Comparison of ENCODE assay signal across 26 cellular contexts in the genomic region with DNA sequence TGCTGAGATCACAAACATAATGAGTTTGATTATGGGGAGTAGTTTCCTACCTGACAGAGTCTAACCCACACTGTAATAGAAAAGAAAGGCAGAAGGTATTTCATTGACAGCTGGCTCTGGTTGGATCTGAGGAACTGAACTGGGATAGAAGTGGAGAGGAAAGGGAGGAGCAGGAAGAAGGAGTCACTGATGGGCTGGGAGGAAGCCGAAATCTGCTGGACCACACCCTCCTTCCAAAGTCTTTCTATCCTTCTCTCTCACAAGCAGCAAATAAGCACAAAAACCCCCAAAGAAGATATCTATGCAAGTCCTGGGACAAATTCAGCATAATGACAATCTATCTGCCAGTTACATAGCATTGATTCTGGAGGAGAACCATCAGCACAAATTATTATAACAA. TPM values are rescaled to one million over a fixed set of nuclear protein-coding genes. Genes with fewer than 3 reads are reported as not detected.
DNase-seq lines count a peak whose midpoint lies in the region; ATAC-seq and TF ChIP-seq lines count a peak whose summit lies in the region.
"Had no signal": no experiment of that assay in that cellular context is flagged by ENCODE, and none has a peak within 500 bp of the region (broad histone marks: within the 10 kb centered on the region; RNA-seq: fewer than 3 reads in every experiment).

No MANE protein-coding gene starts in this region.

- H3K27ac ChIP-seq in mammary epithelial cell (ENCODE audit: insufficient read depth, low read depth, low read length) (no peak overlapping the region), tibial artery (peak overlapping the region; percentile 10 to 91), gastrocnemius medialis (no peak overlapping the region)
- H3K27ac ChIP-seq: BLaER1 had no signal

- no peaks in the 10 kb centered on the region for H3K9me3 ChIP-seq in mammary epithelial cell (replicated peaks; ENCODE audit: insufficient read depth, low read length)
- H3K9me3 ChIP-seq in tibial artery, result no peaks in the 10 kb centered on the region
- H3K9me3 ChIP-seq in gastrocnemius medialis, result no peaks in the 10 kb centered on the region
- H3K9me3 ChIP-seq: BLaER1 had no signal

- no peaks in the 10 kb centered on the region for H3K27me3 Mint-ChIP-seq in MCF 10A (ENCODE audit: insufficient read depth, unreplicated experiment)

- intact Hi-C loops in MCF 10A (cut with micrococcal nuclease), result loop anchor here (5.0 kb wide), 2 partner anchors 82 to 507 kb away; no protein-coding TSS in a partner anchor
- intact Hi-C loops in mammary epithelial cell (cut with micrococcal nuclease), result no loop called here
- intact Hi-C loops in tibial artery (cut with DNase I; ENCODE audit: low total_unique reads), result loop anchor here (5.0 to 10.0 kb wide), 3 partner anchors 360 to 447 kb away; no protein-coding TSS in a partner anchor
- intact Hi-C loops in gastrocnemius medialis (cut with DNase I; ENCODE audit: low total_unique reads), result loop anchor here (5.0 kb wide), 1 partner anchor 232 kb away; no protein-coding TSS in a partner anchor

- no peak overlapping the region for H3K9ac ChIP-seq in mammary epithelial cell (ENCODE audit: insufficient read depth, low read length)
- H3K9ac ChIP-seq: BLaER1 had no signal

- peaks cover 20% of the 10 kb centered on the region for H3K36me3 Mint-ChIP-seq in MCF 10A (ENCODE audit: insufficient read depth, unreplicated experiment)
- H3K36me3 Mint-ChIP-seq: memory B cell, naive B cell, type B pancreatic cell had no signal

- BruUV-seq in MCF 10A (replicated peaks; lab: Mats Ljungman, UMichigan), result no TSS peak
- no TSS peak for BruUV-seq in mammary epithelial cell (replicated peaks; lab: Mats Ljungman, UMichigan)

- no peak for ATAC-seq in gastrocnemius medialis
- ATAC-seq: activated CD4-positive, alpha-beta T cell treated with anti-CD3 and anti-CD28 coated beads for 36 hours; activated T-cell treated with anti-CD3 and anti-CD28 coated beads, Interleukin-2, amount 50 U/mL, for 4 hours; stimulated activated naive CD8-positive, alpha-beta T cell treated with anti-CD3 and anti-CD28 coated beads, Interleukin-15, amount 100 ng/mL, for 72 hours had no signal

- in situ Hi-C loops in mammary epithelial cell (cut with MboI; ENCODE audit: low sequenced_read_pairs in 2 of 2), result loop anchor here (5.0 to 25.0 kb wide), 3 partner anchors 53 to 447 kb away; no protein-coding TSS in a partner anchor
- in situ Hi-C loops in gastrocnemius medialis (cut with MboI; ENCODE audit: low sequenced_read_pairs in 4 of 4), result loop anchor here (10.0 to 25.0 kb wide), 4 partner anchors 100 to 450 kb away; no protein-coding TSS in a partner anchor

- no peaks in the 10 kb centered on the region for H3K9me3 Mint-ChIP-seq in MCF 10A (ENCODE audit: unreplicated experiment)
- H3K9me3 Mint-ChIP-seq: activated naive CD4-positive, alpha-beta T cell treated with anti-CD3 and anti-CD28 coated beads for 36 hours; activated T-cell treated with anti-CD3 and anti-CD28 coated beads, Interleukin-2, amount 50 U/mL, for 4 hours; stimulated activated naive CD8-positive, alpha-beta T cell treated with anti-CD3 and anti-CD28 coated beads, Interleukin-15, amount 100 ng/mL, for 72 hours; T-helper 1 cell treated with Interleukin-12 subunit alpha and Interleukin-12 subunit beta and Interleukin-4 antibody, amounts not matched to agents 30 μg/mL and 1 μg/mL, for 36 hours; type B pancreatic cell had no signal

- no peak overlapping the region for H2AFZ ChIP-seq in mammary epithelial cell (ENCODE audit: low read depth, low read length)

- TF ChIP-seq CTCF in MCF 10A (IDR thresholded peaks at IDR 0.05; ENCODE audit: unreplicated experiment) (no peak), mammary epithelial cell (conservative IDR thresholded peaks at IDR 0.05 in 1 of 2, IDR thresholded peaks at IDR 0.05 in 1 of 2; ENCODE audit: extremely low read depth in 1 of 2, insufficient read depth in 1 of 2, low read depth in 1 of 2, low read length in 2 of 2) (no peak), fibroblast of the aortic adventitia (IDR thresholded peaks at IDR 0.05; ENCODE audit: insufficient read depth, low read length) (no peak), tibial artery (IDR thresholded peaks at IDR 0.05) (no peak), gastrocnemius medialis (IDR thresholded peaks at IDR 0.05 in 4 of 5, conservative IDR thresholded peaks at IDR 0.05 in 1 of 5) (no peak)

- peaks cover 93% of the 10 kb centered on the region for H3K79me2 ChIP-seq in mammary epithelial cell (ENCODE audit: insufficient read depth, low read length)

- no peak for DNase-seq in MCF 10A (ENCODE audit: unreplicated experiment)
- no peak for DNase-seq in mammary epithelial cell
- peak; percentile 45 for DNase-seq in RPMI7951 (ENCODE audit: low read depth)
- DNase-seq in fibroblast of the aortic adventitia (ENCODE audit: low read depth), result peak; percentile 62
- no peak for DNase-seq in tibial artery
- DNase-seq in gastrocnemius medialis, result no peak
- no peak for DNase-seq in iPS-NIHi11 (ENCODE audit: low spot score)
- no peak for DNase-seq in amniotic stem cell (lab: John Stamatoyannopoulos, UW)
- DNase-seq: 8988T; activated CD4-positive, alpha-beta T cell treated with anti-CD3 and anti-CD28 coated beads for 36 hours; activated naive CD4-positive, alpha-beta T cell treated with anti-CD3 and anti-CD28 coated beads for 36 hours; activated T-cell treated with anti-CD3 and anti-CD28 coated beads, Interleukin-2, amount 50 U/mL, for 4 hours; effector CD8-positive, alpha-beta T cell; glutamatergic neuron; KG1; naive B cell; NCI-H146; NCI-H2171 treated with DMSO at 0.1 percent for 48 hours; retina; stimulated activated naive CD8-positive, alpha-beta T cell treated with anti-CD3 and anti-CD28 coated beads, Interleukin-15, amount 100 ng/mL, for 72 hours had no signal

- POLR2A ChIA-PET in MCF 10A (lab: Yijun Ruan, JAX), result interaction anchor here (1.4 to 10.3 kb wide), 6 partner anchors 11 to 98 kb away, joined by 5 to 290 read pairs (median 48); partner anchors contain the start of gene BLID

- dilution Hi-C loops in mammary epithelial cell (cut with HindIII; ENCODE audit: low sequenced_read_pairs), result loop anchor here (5.0 to 10.0 kb wide), 4 partner anchors 33 to 440 kb away; no protein-coding TSS in a partner anchor

- no peak for TF ChIP-seq POLR2A in gastrocnemius medialis (IDR thresholded peaks at IDR 0.05)

- peak overlapping the region; percentile 68 for H3K27ac Mint-ChIP-seq in MCF 10A (ENCODE audit: low read depth, unreplicated experiment)
- H3K27ac Mint-ChIP-seq: activated CD4-positive, alpha-beta T cell treated with anti-CD3 and anti-CD28 coated beads for 36 hours; activated naive CD4-positive, alpha-beta T cell treated with anti-CD3 and anti-CD28 coated beads for 36 hours; memory B cell; naive B cell; stimulated activated naive CD8-positive, alpha-beta T cell treated with anti-CD3 and anti-CD28 coated beads, Interleukin-15, amount 100 ng/mL, for 72 hours; T-helper 1 cell treated with Interleukin-12 subunit alpha and Interleukin-12 subunit beta and Interleukin-4 antibody, amounts not matched to agents 30 μg/mL and 1 μg/mL, for 36 hours; type B pancreatic cell had no signal

- CTCF ChIA-PET in MCF 10A (lab: Yijun Ruan, JAX), result interaction anchor here (1.0 to 6.5 kb wide), 5 partner anchors 10 to 450 kb away, joined by 3 to 82 read pairs (median 29); partner anchors contain the start of gene BLID
- CTCF ChIA-PET in mammary epithelial cell (lab: Charles Lee; ENCODE audit: low non-redundant PET), result no interaction called here

- H3K4me3 ChIP-seq in mammary epithelial cell (replicated peaks in 1 of 3; ENCODE audit: insufficient read depth in 1 of 3, low read depth in 2 of 3, low read length in 3 of 3) (no peak overlapping the region), fibroblast of the aortic adventitia (ENCODE audit: low read depth, low read length) (no peak overlapping the region), tibial artery (no peak overlapping the region), gastrocnemius medialis (no peak overlapping the region)
- H3K4me3 ChIP-seq: BLaER1 had no signal

- H3K4me1 Mint-ChIP-seq in MCF 10A (ENCODE audit: insufficient read depth, unreplicated experiment), result peaks cover 37% of the 10 kb centered on the region

- 57% methylated on average over 1 of the region's 1 CpG for WGBS in mammary epithelial cell (ENCODE audit: low coverage, missing lambda C conversion rate)

- H3K27me3 ChIP-seq in mammary epithelial cell (ENCODE audit: insufficient read depth, low read length) (no peaks in the 10 kb centered on the region), tibial artery (no peaks in the 10 kb centered on the region), gastrocnemius medialis (no peaks in the 10 kb centered on the region)

- peaks cover 54% of the 10 kb centered on the region for H3K4me1 ChIP-seq in mammary epithelial cell (ENCODE audit: insufficient read depth, low read length)
- peaks cover 0 to 63% (median 13%) of the 10 kb centered on the region in 4 donors for H3K4me1 ChIP-seq in tibial artery
- H3K4me1 ChIP-seq in gastrocnemius medialis, result peaks cover 5 to 30% of the 10 kb centered on the region in 2 donors
- H3K4me1 ChIP-seq: BLaER1 had no signal

- H3K36me3 ChIP-seq in mammary epithelial cell (ENCODE audit: insufficient read depth, low read length) (peaks cover 11% of the 10 kb centered on the region), tibial artery (no peaks in the 10 kb centered on the region), gastrocnemius medialis (no peaks in the 10 kb centered on the region)
- H3K36me3 ChIP-seq: BLaER1 had no signal

- H3K4me2 ChIP-seq in mammary epithelial cell (ENCODE audit: insufficient read depth, low read depth, low read length), result no peak overlapping the region
- H3K4me2 ChIP-seq: BLaER1 had no signal

- H3K4me3 Mint-ChIP-seq in MCF 10A (ENCODE audit: unreplicated experiment), result no peak overlapping the region
- H3K4me3 Mint-ChIP-seq: activated CD4-positive, alpha-beta T cell treated with anti-CD3 and anti-CD28 coated beads for 36 hours; activated naive CD4-positive, alpha-beta T cell treated with anti-CD3 and anti-CD28 coated beads for 36 hours; activated T-cell treated with anti-CD3 and anti-CD28 coated beads, Interleukin-2, amount 50 U/mL, for 4 hours; memory B cell; naive B cell; stimulated activated naive CD8-positive, alpha-beta T cell treated with anti-CD3 and anti-CD28 coated beads, Interleukin-15, amount 100 ng/mL, for 72 hours; T-helper 1 cell treated with Interleukin-12 subunit alpha and Interleukin-12 subunit beta and Interleukin-4 antibody, amounts not matched to agents 30 μg/mL and 1 μg/mL, for 36 hours; type B pancreatic cell had no signal

- no peaks in the 10 kb centered on the region for H4K20me1 ChIP-seq in mammary epithelial cell (ENCODE audit: insufficient read depth, low read length)
- H4K20me1 ChIP-seq: BLaER1 had no signal

RNA-seq across cellular contexts. Expression of gene BLID, which starts 11.6 kb away (rescaled TPM):
- 4.1 and 4.5 TPM in 2 replicates for total RNA-seq in MCF 10A (2022)
- total RNA-seq in mammary epithelial cell, result 1 to 10 TPM; 5.2 to 5.6 TPM
- not detected for polyA plus RNA-seq in mammary epithelial cell
- not detected for polyA minus RNA-seq in mammary epithelial cell
- 1.9 and 3.4 TPM in 2 replicates for total RNA-seq in RPMI7951 (2014; rRNA removed; shearing (Covaris generic))
- 2.1 and 30.6 TPM in 2 replicates for total RNA-seq in fibroblast of the aortic adventitia (ENCODE audit: low replicate concordance)
- total RNA-seq in gastrocnemius medialis, result under 1 TPM in 1 of 4 donors, not detected in 3; 0.66 TPM
- total RNA-seq: activated CD4-positive, alpha-beta T cell treated with anti-CD3 and anti-CD28 coated beads for 36 hours; activated CD8-positive, alpha-beta memory T cell treated with anti-CD3 and anti-CD28 coated beads for 36 hours; activated naive CD4-positive, alpha-beta T cell treated with anti-CD3 and anti-CD28 coated beads for 36 hours; activated T-cell treated with anti-CD3 and anti-CD28 coated beads, Interleukin-2, amount 50 U/mL, for 4 hours; H1 had no signal
- polyA plus RNA-seq: H1 had no signal

Comparison
In these comparisons a context has a peak if more than half of its experiments do, and no peak if none do; other contexts are left out.
1. DNase-seq: peak in RPMI7951 (single experiment) and fibroblast of the aortic adventitia (single experiment); none in MCF 10A (single experiment), mammary epithelial cell (single experiment), tibial artery (0 of 2), gastrocnemius medialis (0 of 2), iPS-NIHi11 (single experiment) and amniotic stem cell (single experiment).
2. H3K27ac ChIP-seq: peak in tibial artery (2 of 2); none in mammary epithelial cell (single experiment) and gastrocnemius medialis (0 of 4).